1 cellular context compared by ENCODE assay signal in genomic region chr17:39591958-39592954, GRCh38.
A peak's percentile ranks its signal among the peaks of the same experiment; 100 is the strongest.
TF ChIP-seq lines count a peak whose summit lies in the region.

No MANE protein-coding gene starts in this region.

TF ChIP-seq in GM23338, 12 proteins besides CTCF, POLR2A, EP300 and RAD21 (continued from another document):
- TF ChIP-seq REST (IDR thresholded peaks at IDR 0.05; ENCODE audit: unreplicated experiment) (peak; percentile 91), ETS1 (IDR thresholded peaks at IDR 0.05) (no peak), ZNF331 (CRISPR knock-in tag; IDR thresholded peaks at IDR 0.05; ENCODE audit: low read depth) (no peak), JUNB (IDR thresholded peaks at IDR 0.05; ENCODE audit: unreplicated experiment) (no peak)
